ENCODE assay signal across 8 cellular contexts in genomic region chr1:212284332-212284743, GRCh38. TPM values are rescaled to one million over a fixed set of nuclear protein-coding genes. Genes with fewer than 3 reads are reported as not detected.
DNase-seq lines count a peak whose midpoint lies in the region; ATAC-seq and TF ChIP-seq lines count a peak whose summit lies in the region.

No MANE protein-coding gene starts in this region.

- peak overlapping the region; percentile 95 for H3K27ac ChIP-seq in HL-60 (replicated peaks)

- no peaks in the 10 kb centered on the region for H3K27me3 ChIP-seq in HL-60 (ENCODE audit: insufficient read depth, poor library complexity, severe bottlenecking)

- POLR2A ChIA-PET in activated CD8-positive, alpha-beta T cell treated with anti-CD3 and anti-CD28 coated beads for 36 hours (lab: Charles Lee) = no interaction called here

- CTCF ChIA-PET in activated CD8-positive, alpha-beta T cell treated with anti-CD3 and anti-CD28 coated beads for 36 hours (lab: Charles Lee) = interaction anchor here (0.7 to 1.5 kb wide), 5 partner anchors 13 to 265 kb away, joined by 3 to 6 read pairs (median 5); partner anchors contain the start of genes DTL and INTS7

- H3K36me3 Mint-ChIP-seq in activated CD8-positive, alpha-beta T cell treated with anti-CD3 and anti-CD28 coated beads for 36 hours (ENCODE audit: low read depth) = no peaks in the 10 kb centered on the region
- H3K36me3 Mint-ChIP-seq in stimulated activated effector memory CD8-positive, alpha-beta T cell treated with anti-CD3 and anti-CD28 coated beads, Interleukin-12 subunit alpha, Interleukin-12 subunit beta, amount 100 ng/mL, for 72 hours = peaks cover 16% of the 10 kb centered on the region

- no peaks in the 10 kb centered on the region for H3K9me3 Mint-ChIP-seq in activated CD8-positive, alpha-beta T cell treated with anti-CD3 and anti-CD28 coated beads for 36 hours
- H3K9me3 Mint-ChIP-seq in stimulated activated effector memory CD8-positive, alpha-beta T cell treated with anti-CD3 and anti-CD28 coated beads, Interleukin-12 subunit alpha, Interleukin-12 subunit beta, amount 100 ng/mL, for 72 hours = no peaks in the 10 kb centered on the region

- intact Hi-C loops in activated CD8-positive, alpha-beta T cell treated with anti-CD3 and anti-CD28 coated beads for 36 hours (cut with micrococcal nuclease) = loop anchor here (10.0 kb wide), 1 partner anchor 270 kb away; no protein-coding TSS in a partner anchor

- H3K4me3 ChIP-seq in HL-60 (replicated peaks; ENCODE audit: insufficient read depth, low read length) = peak overlapping the region; percentile 62
- H3K4me3 ChIP-seq in iPS-11a (ENCODE audit: low read depth, low read length) = peak overlapping the region; percentile 85

- DNase-seq in HL-60 (ENCODE audit: low read depth in 1 of 2, low spot score in 1 of 2) (peak in 1 of 2 experiments; percentile 87), NCI-H187 (lab: John Stamatoyannopoulos, UW) (no peak), dermis blood vessel endothelial cell (no peak), NOMO-1 treated with dmso at 0.1 percent for 144 hours (lab: John Stamatoyannopoulos, UW; ENCODE audit: unreplicated experiment) (no peak)
- no peak for DNase-seq in activated CD8-positive, alpha-beta T cell treated with anti-CD3 and anti-CD28 coated beads for 36 hours
- no peak for DNase-seq in stimulated activated effector memory CD8-positive, alpha-beta T cell treated with anti-CD3 and anti-CD28 coated beads, Interleukin-12 subunit alpha, Interleukin-12 subunit beta, amount 100 ng/mL, for 72 hours (ENCODE audit: low spot score in 2 of 2)

- no peak for ATAC-seq in activated CD8-positive, alpha-beta T cell treated with anti-CD3 and anti-CD28 coated beads for 36 hours
- ATAC-seq in stimulated activated effector memory CD8-positive, alpha-beta T cell treated with anti-CD3 and anti-CD28 coated beads, Interleukin-12 subunit alpha, Interleukin-12 subunit beta, amount 100 ng/mL, for 72 hours = no peak
- ATAC-seq in GM19324 (IDR thresholded peaks at IDR 0.05; ENCODE audit: low FRiP score, unreplicated experiment) = no peak

- no peak for TF ChIP-seq CTCF in HL-60 (IDR thresholded peaks at IDR 0.05; ENCODE audit: insufficient read depth, low read length)
- no peak for TF ChIP-seq CTCF in activated CD8-positive, alpha-beta T cell treated with anti-CD3 and anti-CD28 coated beads for 36 hours (IDR thresholded peaks at IDR 0.05)

- peaks cover 21% of the 10 kb centered on the region for H3K4me1 Mint-ChIP-seq in activated CD8-positive, alpha-beta T cell treated with anti-CD3 and anti-CD28 coated beads for 36 hours (ENCODE audit: low read depth)
- H3K4me1 Mint-ChIP-seq in stimulated activated effector memory CD8-positive, alpha-beta T cell treated with anti-CD3 and anti-CD28 coated beads, Interleukin-12 subunit alpha, Interleukin-12 subunit beta, amount 100 ng/mL, for 72 hours = peaks cover 39% of the 10 kb centered on the region

- H3K27ac Mint-ChIP-seq in activated CD8-positive, alpha-beta T cell treated with anti-CD3 and anti-CD28 coated beads for 36 hours = peak overlapping the region; percentile 95
- H3K27ac Mint-ChIP-seq in stimulated activated effector memory CD8-positive, alpha-beta T cell treated with anti-CD3 and anti-CD28 coated beads, Interleukin-12 subunit alpha, Interleukin-12 subunit beta, amount 100 ng/mL, for 72 hours = peak overlapping the region; percentile 95

- no peaks in the 10 kb centered on the region for H3K27me3 Mint-ChIP-seq in activated CD8-positive, alpha-beta T cell treated with anti-CD3 and anti-CD28 coated beads for 36 hours

- H3K4me3 Mint-ChIP-seq in activated CD8-positive, alpha-beta T cell treated with anti-CD3 and anti-CD28 coated beads for 36 hours = peak overlapping the region; percentile 96
- peak overlapping the region; percentile 94 for H3K4me3 Mint-ChIP-seq in stimulated activated effector memory CD8-positive, alpha-beta T cell treated with anti-CD3 and anti-CD28 coated beads, Interleukin-12 subunit alpha, Interleukin-12 subunit beta, amount 100 ng/mL, for 72 hours

RNA-seq across cellular contexts. Expression of gene PPP2R5A, which starts 0.9 kb away (rescaled TPM):
- total RNA-seq in activated CD8-positive, alpha-beta T cell treated with anti-CD3 and anti-CD28 coated beads for 36 hours = 10 to 100 TPM; 35.2 to 36.5 TPM
- 77.1 and 87.5 TPM in 2 replicates for total RNA-seq in dermis blood vessel endothelial cell
